In genomic region chr6:99289701-99290100, GRCh38 we compare ENCODE assay signal across 33 cellular contexts. TPM values are rescaled to one million over a fixed set of nuclear protein-coding genes. Genes with fewer than 3 reads are reported as not detected.
"Had no signal": no experiment of that assay in that cellular context is flagged by ENCODE, and none has a peak within 500 bp of the region (broad histone marks: within the 10 kb centered on the region; RNA-seq: fewer than 3 reads in every experiment).

No MANE protein-coding gene starts in this region.

- DNase-seq: activated effector memory CD4-positive, alpha-beta T cell treated with anti-CD3 and anti-CD28 coated beads, Interleukin-2, amount 50 U/mL, for 16 hours; activated effector memory CD4-positive, alpha-beta T cell treated with Interleukin-2 at 50 U/mL for 16 hours; activated gamma-delta T cell; activated gamma-delta T cell treated with Interleukin-2 at 50 U/mL for 16 hours; activated naive CD4-positive, alpha-beta T cell; activated naive CD4-positive, alpha-beta T cell treated with anti-CD3 and anti-CD28 coated beads for 36 hours; activated naive CD4-positive, alpha-beta T cell treated with anti-CD3 and anti-CD28 coated beads, Interleukin-2, amount 10 ng/mL, durations not matched to agents 7 days and 5 days; activated naive CD4-positive, alpha-beta T cell treated with anti-CD3 and anti-CD28 coated beads, Interleukin-2, amount 50 U/mL, for 16 hours; activated naive CD4-positive, alpha-beta T cell treated with Interleukin-2 at 50 U/mL for 16 hours; activated naive CD8-positive, alpha-beta T cell treated with anti-CD3 and anti-CD28 coated beads for 36 hours; activated naive CD8-positive, alpha-beta T cell treated with anti-CD3 and anti-CD28 coated beads, Interleukin-2, amount 10 ng/mL, durations not matched to agents 7 days and 5 days; activated naive CD8-positive, alpha-beta T cell treated with anti-CD3 and anti-CD28 coated beads, Interleukin-2, amount 50 U/mL, for 24 hours; activated T-cell treated with anti-CD3 and anti-CD28 coated beads, Interleukin-2, amount 50 U/mL, for 1 hour; activated T-cell treated with anti-CD3 and anti-CD28 coated beads, Interleukin-2, amount 50 U/mL, for 24 hours; activated T-cell treated with anti-CD3 and anti-CD28 coated beads, Interleukin-2, amount 50 U/mL, for 4 hours; activated T-cell treated with anti-CD3 and anti-CD28 coated beads, Interleukin-2, amount 50 U/mL, for 48 hours; activated T-cell treated with anti-CD3 and anti-CD28 coated beads, Interleukin-2, amount 50 U/mL, for 72 hours; adrenal gland; amniotic stem cell; amygdala; anterior cingulate cortex; aorta; body of pancreas; brain microvascular endothelial cell; caudate nucleus; central memory CD4-positive, alpha-beta T cell; cerebellar nuclear complex had no signal

- H3K4me1 ChIP-seq: adrenal gland, ascending aorta, body of pancreas, breast epithelium had no signal

- H3K36me3 ChIP-seq: adrenal gland, brain microvascular endothelial cell, breast epithelium, cardiac muscle cell had no signal

- H3K4me3 ChIP-seq: adrenal gland, ascending aorta, body of pancreas, breast epithelium, cardiac muscle cell had no signal

- H3K9me3 ChIP-seq: adrenal gland, ascending aorta, body of pancreas, breast epithelium had no signal

- H3K27ac ChIP-seq: adrenal gland, ascending aorta, body of pancreas, brain microvascular endothelial cell, breast epithelium, cardiac muscle cell had no signal

- H3K27me3 ChIP-seq: adrenal gland, ascending aorta, body of pancreas, brain microvascular endothelial cell, breast epithelium, cardiac muscle cell had no signal

RNA-seq across cellular contexts. Expression of gene FAXC, which starts 59.8 kb away (rescaled TPM):
- total RNA-seq: activated naive CD4-positive, alpha-beta T cell treated with anti-CD3 and anti-CD28 coated beads for 36 hours; activated naive CD4-positive, alpha-beta T cell treated with anti-CD3 and anti-CD28 coated beads, Interleukin-2, amount 50 U/mL, for 72 hours; activated naive CD8-positive, alpha-beta T cell treated with anti-CD3 and anti-CD28 coated beads for 36 hours; activated naive CD8-positive, alpha-beta T cell treated with anti-CD3 and anti-CD28 coated beads, Interleukin-2, amount 10 ng/mL, durations not matched to agents 7 days and 5 days; activated T-cell treated with anti-CD3 and anti-CD28 coated beads, Interleukin-2, amount 50 U/mL, for 4 hours; activated T-cell treated with anti-CD3 and anti-CD28 coated beads, Interleukin-2, amount 50 U/mL, for 72 hours; activated T-helper 1 cell treated with anti-CD3 and anti-CD28 coated beads, Interleukin-12 subunit alpha, Interleukin-12 subunit beta, Interleukin-2, Interleukin-4 antibody, amounts not matched to agents 30 ng/mL and 10 ng/mL and 1 ng/mL, durations not matched to agents 14 hours and 24 hours and 36 hours; activated T-helper 2 cell treated with anti-CD3 and anti-CD28 coated beads, Interferon-gamma antibody, Interleukin-2, Interleukin-4, amounts not matched to agents 10 μg/mL and 5 μg/mL and 100 μg/mL, durations not matched to agents 14 hours and 24 hours and 36 hours; ascending aorta had no signal
